8 cellular contexts compared by ENCODE assay signal in the genomic region with DNA sequence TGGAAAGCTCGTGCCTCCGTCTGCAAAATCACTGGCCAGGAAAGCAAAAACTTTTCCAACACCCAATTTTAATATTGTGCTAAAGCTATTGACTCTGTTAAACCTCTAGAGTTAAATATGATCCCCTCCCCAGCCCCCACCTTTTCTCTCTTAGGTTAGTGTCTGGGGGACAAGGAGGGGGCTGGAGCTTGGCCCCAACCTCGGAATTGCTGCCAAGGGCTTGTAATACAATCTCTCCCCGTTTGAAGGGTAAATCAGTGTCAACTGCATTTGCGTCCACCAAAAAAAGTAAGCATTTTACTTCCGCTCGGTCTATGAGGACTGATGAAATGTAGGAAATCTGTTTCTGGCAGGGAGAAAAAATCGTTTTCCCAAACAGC. TPM values are rescaled to one million over a fixed set of nuclear protein-coding genes. Genes with fewer than 3 reads are reported as not detected.
DNase-seq lines count a peak whose midpoint lies in the region; TF ChIP-seq lines count a peak whose summit lies in the region.

A gene (plus strand): TSS at position 292 of the 380 bp plus-strand sequence. CDS start 8,259 bp downstream, outside the sequence.

- H3K9me2 ChIP-seq in MM.1S (replicated peaks; ENCODE audit: insufficient read depth, low read length): no peaks in the 10 kb centered on the region

- no peak within 1 kb of the TSS for H3K27ac Mint-ChIP-seq in activated naive CD4-positive, alpha-beta T cell treated with anti-CD3 and anti-CD28 coated beads, Interleukin-2, amount 10 ng/mL, durations not matched to agents 7 days and 5 days

- H2AFZ ChIP-seq in MM.1S (ENCODE audit: low read length): no peak within 1 kb of the TSS

- H3F3A ChIP-seq in MM.1S (ENCODE audit: insufficient read depth, low read length): peaks cover 52% of the 10 kb centered on the region

- H4K20me1 ChIP-seq in MM.1S (ENCODE audit: insufficient read depth, low read length): no peaks in the 10 kb centered on the region

- peaks cover 41% of the 10 kb centered on the region for H3K27me3 Mint-ChIP-seq in activated naive CD4-positive, alpha-beta T cell treated with anti-CD3 and anti-CD28 coated beads, Interleukin-2, amount 10 ng/mL, durations not matched to agents 7 days and 5 days

- peaks cover 93% of the 10 kb centered on the region for H3K79me2 ChIP-seq in MM.1S (ENCODE audit: low read length)

- no peaks in the 10 kb centered on the region for H3K36me3 Mint-ChIP-seq in activated naive CD4-positive, alpha-beta T cell treated with anti-CD3 and anti-CD28 coated beads, Interleukin-2, amount 10 ng/mL, durations not matched to agents 7 days and 5 days

- H3K4me1 Mint-ChIP-seq in activated naive CD4-positive, alpha-beta T cell treated with anti-CD3 and anti-CD28 coated beads, Interleukin-2, amount 10 ng/mL, durations not matched to agents 7 days and 5 days: peaks cover 18% of the 10 kb centered on the region

- CTCF ChIA-PET in activated naive CD4-positive, alpha-beta T cell treated with anti-CD3 and anti-CD28 coated beads, Interleukin-2, amount 10 ng/mL, durations not matched to agents 7 days and 5 days (lab: Charles Lee): no interaction called here

- peak within 1 kb of the TSS; percentile 67 for H3K4me2 ChIP-seq in MM.1S (ENCODE audit: low read depth, low read length)

- H3K4me3 ChIP-seq in MM.1S (ENCODE audit: low read length) (peak within 1 kb of the TSS; percentile 65), retinal pigment epithelial cell (ENCODE audit: low read length) (peak within 1 kb of the TSS; percentile 62)

- peak within 1 kb of the TSS; percentile 96 for H3K27ac ChIP-seq in MM.1S (ENCODE audit: low read length)

- no peaks in the 10 kb centered on the region for H3K9me3 Mint-ChIP-seq in activated naive CD4-positive, alpha-beta T cell treated with anti-CD3 and anti-CD28 coated beads, Interleukin-2, amount 10 ng/mL, durations not matched to agents 7 days and 5 days

- H3K36me3 ChIP-seq in MM.1S (replicated peaks; ENCODE audit: insufficient read depth, low read length): no peaks in the 10 kb centered on the region

- H3K27me3 ChIP-seq in MM.1S (replicated peaks; ENCODE audit: insufficient read depth, low read length): no peaks in the 10 kb centered on the region

- peak within 1 kb of the TSS; percentile 98 for H3K9ac ChIP-seq in MM.1S (ENCODE audit: low read length)

- peak within 1 kb of the TSS; percentile 54 for H3K4me3 Mint-ChIP-seq in activated naive CD4-positive, alpha-beta T cell treated with anti-CD3 and anti-CD28 coated beads, Interleukin-2, amount 10 ng/mL, durations not matched to agents 7 days and 5 days

- no peak for DNase-seq in activated naive CD4-positive, alpha-beta T cell treated with anti-CD3 and anti-CD28 coated beads, Interleukin-2, amount 10 ng/mL, durations not matched to agents 7 days and 5 days
- DNase-seq in activated naive CD4-positive, alpha-beta T cell treated with anti-CD3 and anti-CD28 coated beads, Interleukin-2, amount 50 U/mL, for 16 hours: no peak
- DNase-seq in MM.1S (no peak), foreskin melanocyte (peak; percentile 13), retinal pigment epithelial cell (ENCODE audit: low read depth) (no peak), iPS-NIHi7 (ENCODE audit: extremely low spot score) (no peak), HUDEP-2 (lab: John Stamatoyannopoulos, UW; ENCODE audit: unreplicated experiment in 76 of 76) (no peak), HT-29 (ENCODE audit: low spot score) (no peak)

- TF ChIP-seq CTCF in MM.1S (IDR thresholded peaks at IDR 0.05; ENCODE audit: low read length) (no peak), retinal pigment epithelial cell (conservative IDR thresholded peaks at IDR 0.05; ENCODE audit: low read depth, low read length) (no peak)

- no peaks in the 10 kb centered on the region for H3K9me3 ChIP-seq in MM.1S (replicated peaks; ENCODE audit: insufficient read depth, low read length)

- H3K4me1 ChIP-seq in MM.1S (ENCODE audit: low read length): peaks cover 40% of the 10 kb centered on the region

RNA-seq across cellular contexts. Expression of the gene that starts here (rescaled TPM):
- 3.3 and 3.7 TPM in 2 replicates for total RNA-seq in HT-29 (2014; rRNA removed; shearing (Covaris generic))
